Comparison of ENCODE assay signal across 1 cellular context in the genomic region with DNA sequence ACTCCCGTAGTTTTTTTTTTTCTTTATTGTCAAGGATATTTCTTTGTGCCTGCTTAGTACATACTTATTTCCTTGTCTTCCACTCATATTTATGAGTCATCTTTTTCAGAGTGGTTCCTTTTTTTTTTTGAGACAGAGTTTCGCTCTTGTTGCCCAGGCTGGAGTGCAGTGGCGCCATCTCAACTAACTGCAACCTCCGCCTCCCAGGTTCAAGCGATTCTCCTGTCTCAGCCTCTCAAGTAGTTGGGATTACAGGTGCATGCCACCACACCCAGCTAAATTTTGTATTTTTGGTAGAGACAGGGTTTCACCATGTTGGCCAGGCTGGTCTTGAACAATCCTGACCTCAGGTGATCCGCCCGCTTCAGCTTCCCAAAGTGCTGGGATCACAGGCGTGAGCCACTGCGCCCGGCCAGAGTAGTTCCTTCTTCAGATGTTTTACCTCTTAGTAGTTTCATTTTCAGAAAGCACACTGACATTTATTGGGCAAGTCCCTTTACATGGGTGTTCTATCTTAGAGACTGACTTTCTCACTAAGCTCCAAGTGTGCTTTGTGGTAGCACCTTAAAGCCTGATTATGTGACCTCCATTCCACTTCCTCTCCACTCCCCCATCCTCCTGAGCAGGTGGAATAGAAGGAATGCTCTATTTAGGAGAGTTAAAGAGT.
TF ChIP-seq lines count a peak whose summit lies in the region.

No MANE protein-coding gene starts in this region.

TF ChIP-seq in SK-N-SH, 30 proteins besides CTCF, POLR2A, EP300 and RAD21:
- peak; percentile 49; the same call in 1 of the 2 replicates for TF ChIP-seq FOSL2 (IDR thresholded peaks at IDR 0.05; ENCODE audit: borderline replicate concordance, low read depth)
